In the genomic region with DNA sequence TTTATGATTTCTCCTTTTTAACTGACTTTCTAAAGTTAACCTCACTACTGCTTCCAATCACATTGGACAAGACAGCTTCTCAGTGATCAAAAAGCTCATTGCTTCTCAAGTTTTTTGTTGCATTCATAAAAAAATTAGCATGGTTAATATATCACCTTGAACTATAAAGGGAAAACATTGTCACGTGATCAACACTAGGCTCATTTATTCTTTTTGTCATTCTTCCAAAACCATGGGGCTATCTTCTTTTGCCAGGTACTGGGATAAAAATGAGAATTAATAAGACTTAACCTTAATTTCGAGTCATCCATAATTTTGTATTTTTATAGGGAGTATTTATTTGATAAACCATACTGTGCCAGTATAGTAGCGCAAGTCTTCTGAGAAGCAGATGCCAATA, we compare ENCODE assay signal across 11 cellular contexts.
"Had no signal": no experiment of that assay in that cellular context is flagged by ENCODE, and none has a peak within 500 bp of the region (broad histone marks: within the 10 kb centered on the region; RNA-seq: fewer than 3 reads in every experiment).

No MANE protein-coding gene starts in this region.

- H2AFZ ChIP-seq: GM23248, GM23338 had no signal

- H3K27ac Mint-ChIP-seq: GM23338, H9, HFFc6 had no signal

- H3K4me1 ChIP-seq: HAP-1 had no signal

- H3K9me3 Mint-ChIP-seq: GM23338, HFFc6 had no signal

- ATAC-seq: GM23338, HCT116 had no signal

- H3K4me3 Mint-ChIP-seq: GM23338, H9, HFFc6 had no signal

- H3K36me3 ChIP-seq: HAP-1 had no signal

- H3K4me1 Mint-ChIP-seq: GM23338 had no signal

- DNase-seq: GM23248, GOT3, H7, H9, HCEC 1CT, HFFc6 had no signal

- H3K9me3 ChIP-seq: HAP-1 had no signal

- H3K27ac ChIP-seq: GM23248 had no signal

- FAIRE-seq: H1, H54 had no signal

- H3K4me3 ChIP-seq: GM23248, GM23338, HAP-1 had no signal

- H3K4me2 ChIP-seq: GM23338 had no signal

- H3K9ac ChIP-seq: GM23248 had no signal
